In genomic region chr2:197452754-197453122, GRCh38 we compare ENCODE assay signal across 8 cellular contexts. TPM values are rescaled to one million over a fixed set of nuclear protein-coding genes. Genes with fewer than 3 reads are reported as not detected.
DNase-seq lines count a peak whose midpoint lies in the region; ATAC-seq and TF ChIP-seq lines count a peak whose summit lies in the region.

No MANE protein-coding gene starts in this region.

- TF ChIP-seq EP300 in upper lobe of left lung (IDR thresholded peaks at IDR 0.05): no peak

- no peak for DNase-seq in activated T-cell treated with anti-CD3 and anti-CD28 coated beads, Interleukin-2, amount 50 U/mL, for 72 hours
- no peak for DNase-seq in activated T-cell treated with anti-CD3 and anti-CD28 coated beads, Interleukin-2, amount 50 U/mL, for 48 hours
- DNase-seq in astrocyte of the hippocampus (ENCODE audit: low read depth, low spot score) (peak; percentile 20), lower leg skin (ENCODE audit: low spot score in 2 of 2) (no peak), upper lobe of left lung (no peak), cerebellar cortex (ENCODE audit: low spot score) (no peak), posterior vena cava (ENCODE audit: low spot score) (no peak)

- peaks cover 46% of the 10 kb centered on the region for H3K4me1 Mint-ChIP-seq in activated T-cell treated with anti-CD3 and anti-CD28 coated beads, Interleukin-2, amount 50 U/mL, for 72 hours (ENCODE audit: low read depth)

- H3K9me3 Mint-ChIP-seq in activated T-cell treated with anti-CD3 and anti-CD28 coated beads, Interleukin-2, amount 50 U/mL, for 72 hours: no peaks in the 10 kb centered on the region

- peaks cover 13 to 38% (median 21%) of the 10 kb centered on the region in 4 donors for H3K4me1 ChIP-seq in upper lobe of left lung

- H3K9me3 ChIP-seq in upper lobe of left lung: no peaks in the 10 kb centered on the region

- no peaks in the 10 kb centered on the region for H3K36me3 ChIP-seq in upper lobe of left lung

- no peaks in the 10 kb centered on the region for H3K27me3 Mint-ChIP-seq in activated T-cell treated with anti-CD3 and anti-CD28 coated beads, Interleukin-2, amount 50 U/mL, for 72 hours (ENCODE audit: low read depth)

- H3K27me3 ChIP-seq in upper lobe of left lung: no peaks in the 10 kb centered on the region

- peak overlapping the region; percentile 46 for H3K4me3 ChIP-seq in lower leg skin (ENCODE audit: low read depth, poor library complexity, severe bottlenecking)
- H3K4me3 ChIP-seq in upper lobe of left lung: peak overlapping the region; percentile 43 to 94 (median 86)

- ATAC-seq in activated T-cell treated with anti-CD3 and anti-CD28 coated beads, Interleukin-2, amount 50 U/mL, for 72 hours (replicated peaks in 1 of 2): no peak
- ATAC-seq in upper lobe of left lung (ENCODE audit: low FRiP score in 2 of 2) (no peak), GM19395 (IDR thresholded peaks at IDR 0.05; ENCODE audit: unreplicated experiment) (no peak)

- H3K27ac Mint-ChIP-seq in activated T-cell treated with anti-CD3 and anti-CD28 coated beads, Interleukin-2, amount 50 U/mL, for 72 hours: peak overlapping the region; percentile 99

- H3K4me3 Mint-ChIP-seq in activated T-cell treated with anti-CD3 and anti-CD28 coated beads, Interleukin-2, amount 50 U/mL, for 72 hours: peak overlapping the region; percentile 95 to 96

- H3K36me3 Mint-ChIP-seq in activated T-cell treated with anti-CD3 and anti-CD28 coated beads, Interleukin-2, amount 50 U/mL, for 72 hours (ENCODE audit: insufficient read depth in 2 of 2): peaks cover 10 to 11% of the 10 kb centered on the region in 2 donors

- intact Hi-C loops in lower leg skin (cut with DNase I; ENCODE audit: low total_unique reads) (no loop called here), posterior vena cava (cut with DNase I) (loop anchor here (2.0 to 5.0 kb wide), 2 partner anchors 18 to 590 kb away; partner anchors contain the start of gene SF3B1 (in 1 of the 2))

- H3K27ac ChIP-seq in upper lobe of left lung: peak overlapping the region; percentile 95 to 100 (median 98)

- TF ChIP-seq CTCF in lower leg skin (IDR thresholded peaks at IDR 0.05): no peak
- no peak for TF ChIP-seq CTCF in upper lobe of left lung (IDR thresholded peaks at IDR 0.05)

- 2 to 4% methylated on average over 6 to 11 of the region's 11 CpGs for WGBS in lower leg skin, 2 donors
- WGBS in upper lobe of left lung, 2 donors: 4 to 8% methylated on average over 6 to 11 of the region's 11 CpGs

- TF ChIP-seq POLR2A in lower leg skin (IDR thresholded peaks at IDR 0.05) (no peak), upper lobe of left lung (IDR thresholded peaks at IDR 0.05) (peak in 1 of 4 donors; percentile 41)

RNA-seq across cellular contexts. Expression of gene COQ10B, which starts 0.6 kb away (rescaled TPM):
- 10 to 100 TPM; 24.0 to 25.6 TPM for total RNA-seq in activated T-cell treated with anti-CD3 and anti-CD28 coated beads, Interleukin-2, amount 50 U/mL, for 72 hours
- total RNA-seq in lower leg skin (10 to 100 TPM; 21.5 to 28.1 (median 27.1) TPM), upper lobe of left lung (10 to 100 TPM; 10.2 to 35.1 (median 25.6) TPM), posterior vena cava (10 to 100 TPM; 29.5 to 42.9 TPM)

RNA-seq across cellular contexts. Expression of gene SF3B1, which starts 17.9 kb away (rescaled TPM):
- total RNA-seq in activated T-cell treated with anti-CD3 and anti-CD28 coated beads, Interleukin-2, amount 50 U/mL, for 72 hours: 100 to 1,000 TPM; 272 to 284 TPM
- total RNA-seq in lower leg skin (100 to 1,000 TPM; 160 to 327 (median 242) TPM), upper lobe of left lung (100 to 1,000 TPM; 182 to 614 (median 203) TPM), posterior vena cava (100 to 1,000 TPM; 190 to 201 TPM)

RNA-seq across cellular contexts. Expression of gene HSPD1, which starts 46.9 kb away (rescaled TPM):
- total RNA-seq in activated T-cell treated with anti-CD3 and anti-CD28 coated beads, Interleukin-2, amount 50 U/mL, for 72 hours: 100 to 1,000 TPM; 635 to 720 TPM
- 100 to 1,000 TPM in 1 of 4 donors, 10 to 100 TPM in 3; 74.7 to 104 (median 88.9) TPM for total RNA-seq in lower leg skin
- 100 to 1,000 TPM in 4 of 6 donors, 10 to 100 TPM in 2; 42.8 to 159 (median 123) TPM for total RNA-seq in upper lobe of left lung
- 100 to 1,000 TPM; 106 to 131 TPM for total RNA-seq in posterior vena cava

RNA-seq across cellular contexts. Expression of gene HSPE1, which starts 47.4 kb away (rescaled TPM):
- 10 to 100 TPM; 64.9 to 75.0 TPM for total RNA-seq in activated T-cell treated with anti-CD3 and anti-CD28 coated beads, Interleukin-2, amount 50 U/mL, for 72 hours
- total RNA-seq in lower leg skin (10 to 100 TPM; 39.3 to 70.3 (median 50.7) TPM), upper lobe of left lung (10 to 100 TPM; 23.5 to 92.8 (median 51.0) TPM), posterior vena cava (10 to 100 TPM; 54.5 to 60.5 TPM)
